2 cellular contexts compared by ENCODE assay signal in the genomic region with DNA sequence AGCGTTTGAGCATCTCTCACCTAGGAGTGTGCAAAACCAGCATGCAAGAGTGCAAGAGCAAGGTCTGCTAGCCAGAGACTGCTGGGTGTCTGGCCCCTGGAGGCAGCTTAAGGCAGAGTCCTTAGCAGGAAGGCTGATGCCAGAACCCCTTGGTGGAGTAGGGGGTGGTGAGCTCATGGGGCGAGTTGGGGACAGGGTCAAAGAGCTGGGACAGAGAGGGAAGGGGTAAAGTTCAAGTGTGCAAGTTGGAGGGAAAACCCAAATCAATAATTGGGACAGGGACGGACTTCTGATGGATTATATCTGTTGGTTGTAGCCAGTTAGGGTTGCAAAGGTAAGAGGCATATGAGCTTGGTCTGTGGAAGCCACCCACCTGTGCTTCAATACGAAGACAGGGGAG.
TF ChIP-seq lines count a peak whose summit lies in the region.

No MANE protein-coding gene starts in this region.

TF ChIP-seq in liver, 16 proteins besides CTCF, POLR2A, EP300 and RAD21 (continued from another document):
- TF ChIP-seq, protein P1, sequence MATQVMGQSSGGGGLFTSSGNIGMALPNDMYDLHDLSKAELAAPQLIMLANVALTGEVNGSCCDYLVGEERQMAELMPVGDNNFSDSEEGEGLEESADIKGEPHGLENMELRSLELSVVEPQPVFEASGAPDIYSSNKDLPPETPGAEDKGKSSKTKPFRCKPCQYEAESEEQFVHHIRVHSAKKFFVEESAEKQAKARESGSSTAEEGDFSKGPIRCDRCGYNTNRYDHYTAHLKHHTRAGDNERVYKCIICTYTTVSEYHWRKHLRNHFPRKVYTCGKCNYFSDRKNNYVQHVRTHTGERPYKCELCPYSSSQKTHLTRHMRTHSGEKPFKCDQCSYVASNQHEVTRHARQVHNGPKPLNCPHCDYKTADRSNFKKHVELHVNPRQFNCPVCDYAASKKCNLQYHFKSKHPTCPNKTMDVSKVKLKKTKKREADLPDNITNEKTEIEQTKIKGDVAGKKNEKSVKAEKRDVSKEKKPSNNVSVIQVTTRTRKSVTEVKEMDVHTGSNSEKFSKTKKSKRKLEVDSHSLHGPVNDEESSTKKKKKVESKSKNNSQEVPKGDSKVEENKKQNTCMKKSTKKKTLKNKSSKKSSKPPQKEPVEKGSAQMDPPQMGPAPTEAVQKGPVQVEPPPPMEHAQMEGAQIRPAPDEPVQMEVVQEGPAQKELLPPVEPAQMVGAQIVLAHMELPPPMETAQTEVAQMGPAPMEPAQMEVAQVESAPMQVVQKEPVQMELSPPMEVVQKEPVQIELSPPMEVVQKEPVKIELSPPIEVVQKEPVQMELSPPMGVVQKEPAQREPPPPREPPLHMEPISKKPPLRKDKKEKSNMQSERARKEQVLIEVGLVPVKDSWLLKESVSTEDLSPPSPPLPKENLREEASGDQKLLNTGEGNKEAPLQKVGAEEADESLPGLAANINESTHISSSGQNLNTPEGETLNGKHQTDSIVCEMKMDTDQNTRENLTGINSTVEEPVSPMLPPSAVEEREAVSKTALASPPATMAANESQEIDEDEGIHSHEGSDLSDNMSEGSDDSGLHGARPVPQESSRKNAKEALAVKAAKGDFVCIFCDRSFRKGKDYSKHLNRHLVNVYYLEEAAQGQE (IDR thresholded peaks at IDR 0.05), result no peak
- TF ChIP-seq SP1 (IDR thresholded peaks at IDR 0.05), result peak; percentile 57
- peak; percentile 84 for TF ChIP-seq HNF4G (IDR thresholded peaks at IDR 0.05)
- no peak for TF ChIP-seq ATF3 (IDR thresholded peaks at IDR 0.05)
- TF ChIP-seq EGR1 (IDR thresholded peaks at IDR 0.05; ENCODE audit: low read depth in 2 of 2), result no peak
- TF ChIP-seq TAF1 (conservative IDR thresholded peaks at IDR 0.05), result no peak
- peak; percentile 59 for TF ChIP-seq ZBTB33 (IDR thresholded peaks at IDR 0.05)
- no peak for TF ChIP-seq FOXA1 (IDR thresholded peaks at IDR 0.05)
- TF ChIP-seq HNF4A (conservative IDR thresholded peaks at IDR 0.05), result peak; percentile 98 to 99
- no peak for TF ChIP-seq GABPA (IDR thresholded peaks at IDR 0.05 in 1 of 2, conservative IDR thresholded peaks at IDR 0.05 in 1 of 2)
- TF ChIP-seq FOXA2 (IDR thresholded peaks at IDR 0.05), result no peak
- peak; percentile 86 to 96 for TF ChIP-seq RXRA (IDR thresholded peaks at IDR 0.05)
TF ChIP-seq in liver: peak in this region for 9.

TF ChIP-seq in HepG2, 621 proteins besides CTCF, POLR2A, EP300 and RAD21 (continued from another document):
- TF ChIP-seq, protein P2, sequence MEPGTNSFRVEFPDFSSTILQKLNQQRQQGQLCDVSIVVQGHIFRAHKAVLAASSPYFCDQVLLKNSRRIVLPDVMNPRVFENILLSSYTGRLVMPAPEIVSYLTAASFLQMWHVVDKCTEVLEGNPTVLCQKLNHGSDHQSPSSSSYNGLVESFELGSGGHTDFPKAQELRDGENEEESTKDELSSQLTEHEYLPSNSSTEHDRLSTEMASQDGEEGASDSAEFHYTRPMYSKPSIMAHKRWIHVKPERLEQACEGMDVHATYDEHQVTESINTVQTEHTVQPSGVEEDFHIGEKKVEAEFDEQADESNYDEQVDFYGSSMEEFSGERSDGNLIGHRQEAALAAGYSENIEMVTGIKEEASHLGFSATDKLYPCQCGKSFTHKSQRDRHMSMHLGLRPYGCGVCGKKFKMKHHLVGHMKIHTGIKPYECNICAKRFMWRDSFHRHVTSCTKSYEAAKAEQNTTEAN (CRISPR knock-in tag; conservative IDR thresholded peaks at IDR 0.05), result no peak
- TF ChIP-seq RXRB (CRISPR knock-in tag; IDR thresholded peaks at IDR 0.05; ENCODE audit: borderline replicate concordance) (no peak), ZSCAN5A (CRISPR knock-in tag; IDR thresholded peaks at IDR 0.05; ENCODE audit: borderline replicate concordance) (no peak), ADNP (CRISPR knock-in tag; IDR thresholded peaks at IDR 0.05) (no peak), BRD4 (CRISPR knock-in tag; IDR thresholded peaks at IDR 0.05) (no peak), MEF2D (CRISPR knock-in tag; IDR thresholded peaks at IDR 0.05) (no peak), TMF1 (CRISPR knock-in tag; IDR thresholded peaks at IDR 0.05; ENCODE audit: low read depth) (no peak), CBX5 (CRISPR knock-in tag; IDR thresholded peaks at IDR 0.05; ENCODE audit: borderline replicate concordance) (no peak), ZNF549 (CRISPR knock-in tag; IDR thresholded peaks at IDR 0.05) (no peak), PHB2 (IDR thresholded peaks at IDR 0.05; ENCODE audit: partially characterized antibody) (no peak), TOPORS (CRISPR knock-in tag; IDR thresholded peaks at IDR 0.05) (no peak), SATB2 (CRISPR knock-in tag; IDR thresholded peaks at IDR 0.05) (no peak)
- TF ChIP-seq, protein P3, sequence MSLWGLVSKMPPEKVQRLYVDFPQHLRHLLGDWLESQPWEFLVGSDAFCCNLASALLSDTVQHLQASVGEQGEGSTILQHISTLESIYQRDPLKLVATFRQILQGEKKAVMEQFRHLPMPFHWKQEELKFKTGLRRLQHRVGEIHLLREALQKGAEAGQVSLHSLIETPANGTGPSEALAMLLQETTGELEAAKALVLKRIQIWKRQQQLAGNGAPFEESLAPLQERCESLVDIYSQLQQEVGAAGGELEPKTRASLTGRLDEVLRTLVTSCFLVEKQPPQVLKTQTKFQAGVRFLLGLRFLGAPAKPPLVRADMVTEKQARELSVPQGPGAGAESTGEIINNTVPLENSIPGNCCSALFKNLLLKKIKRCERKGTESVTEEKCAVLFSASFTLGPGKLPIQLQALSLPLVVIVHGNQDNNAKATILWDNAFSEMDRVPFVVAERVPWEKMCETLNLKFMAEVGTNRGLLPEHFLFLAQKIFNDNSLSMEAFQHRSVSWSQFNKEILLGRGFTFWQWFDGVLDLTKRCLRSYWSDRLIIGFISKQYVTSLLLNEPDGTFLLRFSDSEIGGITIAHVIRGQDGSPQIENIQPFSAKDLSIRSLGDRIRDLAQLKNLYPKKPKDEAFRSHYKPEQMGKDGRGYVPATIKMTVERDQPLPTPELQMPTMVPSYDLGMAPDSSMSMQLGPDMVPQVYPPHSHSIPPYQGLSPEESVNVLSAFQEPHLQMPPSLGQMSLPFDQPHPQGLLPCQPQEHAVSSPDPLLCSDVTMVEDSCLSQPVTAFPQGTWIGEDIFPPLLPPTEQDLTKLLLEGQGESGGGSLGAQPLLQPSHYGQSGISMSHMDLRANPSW (CRISPR knock-in tag; IDR thresholded peaks at IDR 0.05; ENCODE audit: borderline replicate concordance), result no peak
- TF ChIP-seq, protein P4, sequence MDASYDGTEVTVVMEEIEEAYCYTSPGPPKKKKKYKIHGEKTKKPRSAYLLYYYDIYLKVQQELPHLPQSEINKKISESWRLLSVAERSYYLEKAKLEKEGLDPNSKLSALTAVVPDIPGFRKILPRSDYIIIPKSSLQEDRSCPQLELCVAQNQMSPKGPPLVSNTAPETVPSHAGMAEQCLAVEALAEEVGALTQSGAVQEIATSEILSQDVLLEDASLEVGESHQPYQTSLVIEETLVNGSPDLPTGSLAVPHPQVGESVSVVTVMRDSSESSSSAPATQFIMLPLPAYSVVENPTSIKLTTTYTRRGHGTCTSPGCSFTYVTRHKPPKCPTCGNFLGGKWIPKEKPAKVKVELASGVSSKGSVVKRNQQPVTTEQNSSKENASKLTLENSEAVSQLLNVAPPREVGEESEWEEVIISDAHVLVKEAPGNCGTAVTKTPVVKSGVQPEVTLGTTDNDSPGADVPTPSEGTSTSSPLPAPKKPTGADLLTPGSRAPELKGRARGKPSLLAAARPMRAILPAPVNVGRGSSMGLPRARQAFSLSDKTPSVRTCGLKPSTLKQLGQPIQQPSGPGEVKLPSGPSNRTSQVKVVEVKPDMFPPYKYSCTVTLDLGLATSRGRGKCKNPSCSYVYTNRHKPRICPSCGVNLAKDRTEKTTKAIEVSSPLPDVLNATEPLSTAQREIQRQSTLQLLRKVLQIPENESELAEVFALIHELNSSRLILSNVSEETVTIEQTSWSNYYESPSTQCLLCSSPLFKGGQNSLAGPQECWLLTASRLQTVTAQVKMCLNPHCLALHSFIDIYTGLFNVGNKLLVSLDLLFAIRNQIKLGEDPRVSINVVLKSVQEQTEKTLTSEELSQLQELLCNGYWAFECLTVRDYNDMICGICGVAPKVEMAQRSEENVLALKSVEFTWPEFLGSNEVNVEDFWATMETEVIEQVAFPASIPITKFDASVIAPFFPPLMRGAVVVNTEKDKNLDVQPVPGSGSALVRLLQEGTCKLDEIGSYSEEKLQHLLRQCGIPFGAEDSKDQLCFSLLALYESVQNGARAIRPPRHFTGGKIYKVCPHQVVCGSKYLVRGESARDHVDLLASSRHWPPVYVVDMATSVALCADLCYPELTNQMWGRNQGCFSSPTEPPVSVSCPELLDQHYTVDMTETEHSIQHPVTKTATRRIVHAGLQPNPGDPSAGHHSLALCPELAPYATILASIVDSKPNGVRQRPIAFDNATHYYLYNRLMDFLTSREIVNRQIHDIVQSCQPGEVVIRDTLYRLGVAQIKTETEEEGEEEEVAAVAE (CRISPR knock-in tag; IDR thresholded peaks at IDR 0.05; ENCODE audit: borderline replicate concordance), result no peak
- TF ChIP-seq, protein P5, sequence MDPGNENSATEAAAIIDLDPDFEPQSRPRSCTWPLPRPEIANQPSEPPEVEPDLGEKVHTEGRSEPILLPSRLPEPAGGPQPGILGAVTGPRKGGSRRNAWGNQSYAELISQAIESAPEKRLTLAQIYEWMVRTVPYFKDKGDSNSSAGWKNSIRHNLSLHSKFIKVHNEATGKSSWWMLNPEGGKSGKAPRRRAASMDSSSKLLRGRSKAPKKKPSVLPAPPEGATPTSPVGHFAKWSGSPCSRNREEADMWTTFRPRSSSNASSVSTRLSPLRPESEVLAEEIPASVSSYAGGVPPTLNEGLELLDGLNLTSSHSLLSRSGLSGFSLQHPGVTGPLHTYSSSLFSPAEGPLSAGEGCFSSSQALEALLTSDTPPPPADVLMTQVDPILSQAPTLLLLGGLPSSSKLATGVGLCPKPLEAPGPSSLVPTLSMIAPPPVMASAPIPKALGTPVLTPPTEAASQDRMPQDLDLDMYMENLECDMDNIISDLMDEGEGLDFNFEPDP (CRISPR knock-in tag; conservative IDR thresholded peaks at IDR 0.05), result no peak
